Comparison of ENCODE assay signal across 11 cellular contexts in the genomic region with DNA sequence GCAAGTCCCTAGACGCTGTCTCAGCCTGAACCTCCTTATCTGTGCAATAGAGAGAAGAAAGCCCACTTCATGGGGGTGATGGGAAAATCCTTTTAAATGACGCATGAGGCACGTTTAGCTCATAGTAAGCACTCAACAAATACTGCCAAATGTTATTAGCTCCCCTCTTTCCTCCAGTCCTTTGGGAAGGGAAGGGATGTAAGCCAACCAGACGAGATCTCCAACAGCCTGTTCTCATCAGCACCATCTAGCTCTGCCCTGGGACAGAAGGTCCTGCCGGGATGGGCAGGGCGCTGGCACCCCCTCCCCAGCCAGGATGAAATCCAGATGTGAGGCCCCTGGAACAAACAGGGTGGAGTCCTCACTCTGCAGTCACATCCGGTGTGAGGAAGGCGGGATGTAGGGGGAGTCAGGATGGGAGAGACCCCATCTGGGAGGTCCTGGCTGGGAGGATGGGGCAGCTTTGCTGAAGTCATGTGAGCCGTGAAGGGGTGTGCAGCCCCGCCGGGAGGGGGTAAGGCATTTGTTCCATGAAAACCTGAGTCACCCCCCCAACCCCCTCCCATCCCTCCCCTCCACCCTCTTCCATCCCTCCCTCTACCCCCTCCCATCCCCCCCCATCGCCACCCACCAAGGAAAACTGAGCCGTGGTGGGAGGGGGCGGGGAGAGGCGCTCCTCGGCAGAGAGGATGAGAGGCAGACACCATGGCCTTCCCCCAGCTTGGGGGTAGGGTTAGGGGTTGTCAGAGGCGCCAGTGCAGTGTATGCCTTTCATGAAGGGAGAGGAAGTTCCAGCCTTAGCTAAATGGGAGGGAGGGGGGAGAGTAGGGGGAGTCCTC. TPM values are rescaled to one million over a fixed set of nuclear protein-coding genes. Genes with fewer than 3 reads are reported as not detected.
DNase-seq lines count a peak whose midpoint lies in the region; ATAC-seq lines count a peak whose summit lies in the region.
"Had no signal": no experiment of that assay in that cellular context is flagged by ENCODE, and none has a peak within 500 bp of the region (broad histone marks: within the 10 kb centered on the region; RNA-seq: fewer than 3 reads in every experiment).

No MANE protein-coding gene starts in this region.

- ATAC-seq in GM19452 (IDR thresholded peaks at IDR 0.05; ENCODE audit: unreplicated experiment), result no peak

- 35 to 64% (median 50%) methylated on average over 15 to 17 of the region's 17 CpGs for WGBS in adipose tissue, 3 donors

- intact Hi-C loops in posterior vena cava (cut with DNase I), result no loop called here

- H3K27ac ChIP-seq in adipose tissue (ENCODE audit: low read depth, low read length), result peak overlapping the region; percentile 19

- DNase-seq in AG20443 (ENCODE audit: low spot score), result peak; percentile 68
- peak; percentile 55 for DNase-seq in globus pallidus (ENCODE audit: low spot score)
- peak; percentile 94 for DNase-seq in posterior vena cava (ENCODE audit: low spot score)
- no peak for DNase-seq in SHP77 treated with DMSO at 0.1 percent for 48 hours (lab: John Stamatoyannopoulos, UW)
- no peak for DNase-seq in amniotic stem cell (lab: John Stamatoyannopoulos, UW)
- no peak for DNase-seq in SIG-M5 treated with dmso at 0.1 percent for 504 hours (lab: John Stamatoyannopoulos, UW; ENCODE audit: unreplicated experiment)
- DNase-seq: activated naive CD8-positive, alpha-beta T cell treated with anti-CD3 and anti-CD28 coated beads for 36 hours; CD8-positive, alpha-beta memory T cell; NCI-H2029 had no signal

RNA-seq across cellular contexts. Expression of a gene that starts 4.5 kb away (rescaled TPM):
- polyA plus RNA-seq in adipose tissue, result 10 to 100 TPM in 1 of 3 donors, 1 to 10 TPM in 2; 1.2 to 15.2 (median 4.0) TPM
- total RNA-seq in posterior vena cava, result 10 to 100 TPM; 16.3 to 17.7 TPM

RNA-seq across cellular contexts. Expression of a gene that starts 25.4 kb away (rescaled TPM):
- polyA plus RNA-seq in adipose tissue, result 10 to 100 TPM; 33.4 to 85.7 (median 40.5) TPM
- total RNA-seq in posterior vena cava, result 10 to 100 TPM; 26.2 to 28.2 TPM

RNA-seq across cellular contexts. Expression of a gene that starts 31.8 kb away (rescaled TPM):
- polyA plus RNA-seq in adipose tissue, result 10 to 100 TPM in 2 of 3 donors, 1 to 10 TPM in 1; 8.3 to 41.1 (median 27.0) TPM
- total RNA-seq in posterior vena cava, result 10 to 100 TPM; 43.2 to 59.2 TPM

RNA-seq across cellular contexts. Expression of a gene that starts 44.3 kb away (rescaled TPM):
- 100 to 1,000 TPM in 1 of 3 donors, 10 to 100 TPM in 1, 1 to 10 TPM in 1; 5.6 to 134 (median 26.0) TPM for polyA plus RNA-seq in adipose tissue
- total RNA-seq in posterior vena cava, result 10 to 100 TPM; 21.0 to 21.9 TPM

Comparison
In these comparisons a context has a peak if more than half of its experiments do, and no peak if none do; other contexts are left out.
1. DNase-seq: peak in AG20443 (single experiment), globus pallidus (single experiment) and posterior vena cava (single experiment); none in SHP77 treated with DMSO at 0.1 percent for 48 hours (single experiment), amniotic stem cell (single experiment) and SIG-M5 treated with dmso at 0.1 percent for 504 hours (single experiment).